In genomic region chr2:119366161-119366648, GRCh38 we compare ENCODE assay signal across 8 cellular contexts. TPM values are rescaled to one million over a fixed set of nuclear protein-coding genes. Genes with fewer than 3 reads are reported as not detected.
DNase-seq lines count a peak whose midpoint lies in the region; ATAC-seq, FAIRE-seq and TF ChIP-seq lines count a peak whose summit lies in the region.

No MANE protein-coding gene starts in this region.

- peaks cover 36% of the 10 kb centered on the region for H3K4me1 Mint-ChIP-seq in activated CD8-positive, alpha-beta T cell treated with anti-CD3 and anti-CD28 coated beads, Interleukin-2, amount 10 ng/mL, durations not matched to agents 7 days and 5 days (ENCODE audit: low read depth)

- H3K9me3 ChIP-seq in A549: no peaks in the 10 kb centered on the region

- no peak for TF ChIP-seq RAD21 in A549 (conservative IDR thresholded peaks at IDR 0.05 in 1 of 2, IDR thresholded peaks at IDR 0.05 in 1 of 2)

- no peak for FAIRE-seq in A549 (lab: Jason Lieb, UNC)

- H3K4me1 ChIP-seq in A549: peaks cover 28% of the 10 kb centered on the region

- no peaks in the 10 kb centered on the region for H3K9me3 Mint-ChIP-seq in activated CD8-positive, alpha-beta T cell treated with anti-CD3 and anti-CD28 coated beads, Interleukin-2, amount 10 ng/mL, durations not matched to agents 7 days and 5 days (ENCODE audit: insufficient read depth)

- peak overlapping the region; percentile 98 for H3K27ac Mint-ChIP-seq in activated CD8-positive, alpha-beta T cell treated with anti-CD3 and anti-CD28 coated beads, Interleukin-2, amount 10 ng/mL, durations not matched to agents 7 days and 5 days

- DNase-seq in A549 (ENCODE audit: low read depth in 1 of 2, low spot score in 1 of 2) (peak in 1 of 2 experiments; percentile 20), left cardiac atrium (no peak), putamen (ENCODE audit: low spot score) (peak; percentile 46), HuH-7.5 (ENCODE audit: low spot score) (no peak)
- no peak for DNase-seq in activated CD8-positive, alpha-beta T cell treated with anti-CD3 and anti-CD28 coated beads, Interleukin-2, amount 10 ng/mL, durations not matched to agents 7 days and 5 days

- POLR2A ChIA-PET in A549 (lab: Yijun Ruan, JAX): interaction anchor here (0.5 to 1.6 kb wide), 4 partner anchors 9 to 25 kb away, joined by 4 to 6 read pairs (median 4); no protein-coding TSS in a partner anchor
- POLR2A ChIA-PET in activated CD8-positive, alpha-beta T cell treated with anti-CD3 and anti-CD28 coated beads, Interleukin-2, amount 10 ng/mL, durations not matched to agents 7 days and 5 days (lab: Charles Lee): interaction anchor here (0.8 to 3.1 kb wide), 7 partner anchors 8 to 66 kb away, joined by 3 to 22 read pairs (median 9); no protein-coding TSS in a partner anchor

- peak overlapping the region; percentile 99 for H3K4me2 ChIP-seq in A549

- CTCF ChIA-PET in A549 (lab: Yijun Ruan, JAX): no interaction called here
- CTCF ChIA-PET in activated CD8-positive, alpha-beta T cell treated with anti-CD3 and anti-CD28 coated beads, Interleukin-2, amount 10 ng/mL, durations not matched to agents 7 days and 5 days (lab: Charles Lee): interaction anchor here (1.4 kb wide), 1 partner anchor 12 kb away, joined by 4 read pairs; no protein-coding TSS in a partner anchor

- H3K27ac ChIP-seq in A549: peak overlapping the region; percentile 90 to 95

- ATAC-seq in A549 (peak; percentile 6 to 33; a peak in 5 of 6 replicates), GM18498 (IDR thresholded peaks at IDR 0.05; ENCODE audit: unreplicated experiment) (peak; percentile 9), HG03354 (IDR thresholded peaks at IDR 0.05; ENCODE audit: poor library complexity, severe bottlenecking, unreplicated experiment) (peak; percentile 5), left cardiac atrium (peak; percentile 1 to 2), HG02588 (IDR thresholded peaks at IDR 0.05; ENCODE audit: unreplicated experiment) (no peak)
- ATAC-seq in activated CD8-positive, alpha-beta T cell treated with anti-CD3 and anti-CD28 coated beads, Interleukin-2, amount 10 ng/mL, durations not matched to agents 7 days and 5 days: peak; percentile 12

- H3K27me3 Mint-ChIP-seq in activated CD8-positive, alpha-beta T cell treated with anti-CD3 and anti-CD28 coated beads, Interleukin-2, amount 10 ng/mL, durations not matched to agents 7 days and 5 days (ENCODE audit: low read depth): no peaks in the 10 kb centered on the region

- intact Hi-C loops in left cardiac atrium (cut with DNase I): no loop called here

- no peak for TF ChIP-seq CTCF in A549 (IDR thresholded peaks at IDR 0.05)

- H3K4me3 Mint-ChIP-seq in activated CD8-positive, alpha-beta T cell treated with anti-CD3 and anti-CD28 coated beads, Interleukin-2, amount 10 ng/mL, durations not matched to agents 7 days and 5 days: peak overlapping the region; percentile 99

- H3K36me3 Mint-ChIP-seq in activated CD8-positive, alpha-beta T cell treated with anti-CD3 and anti-CD28 coated beads, Interleukin-2, amount 10 ng/mL, durations not matched to agents 7 days and 5 days (ENCODE audit: low read depth): peaks cover 35% of the 10 kb centered on the region

- WGBS in A549 (ENCODE audit: missing lambda C conversion rate): 5% methylated on average over 10 of the region's 17 CpGs

- no peak for TF ChIP-seq POLR2A in A549 (IDR thresholded peaks at IDR 0.05; ENCODE audit: low read length)

- TF ChIP-seq EP300 in A549 (IDR thresholded peaks at IDR 0.05): no peak

- H3K4me3 ChIP-seq in A549: peak overlapping the region; percentile 71

TF ChIP-seq in A549, 52 proteins besides CTCF, POLR2A, EP300 and RAD21:
- TF ChIP-seq SREBF2 (IDR thresholded peaks at IDR 0.05): no peak
- TF ChIP-seq CBX8 (IDR thresholded peaks at IDR 0.05): no peak
- no peak for TF ChIP-seq ZSCAN20 (CRISPR knock-in tag; IDR thresholded peaks at IDR 0.05)
- no peak for TF ChIP-seq CBX2 (IDR thresholded peaks at IDR 0.05; ENCODE audit: borderline replicate concordance, low read depth)
- no peak for TF ChIP-seq JUN (IDR thresholded peaks at IDR 0.05)
- no peak for TF ChIP-seq HOXA7 (CRISPR knock-in tag; IDR thresholded peaks at IDR 0.05)
- TF ChIP-seq KDM5A (IDR thresholded peaks at IDR 0.05): no peak
- TF ChIP-seq HOXB13 (CRISPR knock-in tag; IDR thresholded peaks at IDR 0.05; ENCODE audit: low read depth): no peak
- TF ChIP-seq E2F6 (IDR thresholded peaks at IDR 0.05; ENCODE audit: borderline replicate concordance, low read depth): 0 out of 2 replicates have a peak, but pooled peaks have one; percentile 13
- TF ChIP-seq NR3C1 (IDR thresholded peaks at IDR 0.05): no peak
- no peak for TF ChIP-seq BHLHE40 (IDR thresholded peaks at IDR 0.05; ENCODE audit: low read depth, low read length)
- no peak for TF ChIP-seq GATA3 (IDR thresholded peaks at IDR 0.05; ENCODE audit: borderline replicate concordance)
- TF ChIP-seq PHF8 (IDR thresholded peaks at IDR 0.05; ENCODE audit: borderline replicate concordance, low read depth): peak; percentile 93
- TF ChIP-seq ZFP36 (IDR thresholded peaks at IDR 0.05; ENCODE audit: borderline replicate concordance, partially characterized antibody): no peak
- peak; percentile 20 for TF ChIP-seq MAFK (IDR thresholded peaks at IDR 0.05; ENCODE audit: partially characterized antibody)
- TF ChIP-seq RCOR1 (IDR thresholded peaks at IDR 0.05; ENCODE audit: low read depth, low read length): no peak
- TF ChIP-seq BCL3 (IDR thresholded peaks at IDR 0.05): no peak

RNA-seq across cellular contexts. Expression of gene C2orf76, which starts 0.4 kb away (rescaled TPM):
- polyA plus RNA-seq in A549 (2011; rRNA removed): 34.3 and 38.8 TPM in 2 replicates
- 6.7 and 7.4 TPM in 2 replicates for polyA plus RNA-seq in A549 (2012; cell fraction: cytosol; rRNA removed)
- polyA plus RNA-seq in A549 (2012; cell fraction: nucleus; rRNA removed): 1.3 and 2.4 TPM in 2 replicates
- polyA plus RNA-seq in A549 (2017; fragmentation: RNase III; extraction: RNeasy Plus Mini Kit Qiagen cat#74134 plus additional on column Dnase treatment): 14.2 to 17.7 TPM (median 16.6 TPM) in 3 replicates
- 3.0 and 4.7 TPM in 2 replicates for polyA minus RNA-seq in A549 (2011; rRNA and poly(A)+ RNA removed)
- total RNA-seq in activated CD8-positive, alpha-beta T cell treated with anti-CD3 and anti-CD28 coated beads, Interleukin-2, amount 10 ng/mL, durations not matched to agents 7 days and 5 days: 1 to 10 TPM; 5.8 to 6.6 TPM
- total RNA-seq in left cardiac atrium: 10 to 100 TPM in 1 of 2 donors, 1 to 10 TPM in 1; 9.9 to 11.5 TPM

RNA-seq across cellular contexts. Expression of gene DBI, which starts 0.6 kb away (rescaled TPM):
- polyA plus RNA-seq in A549 (2011; rRNA removed): 260 and 339 TPM in 2 replicates
- 295 and 328 TPM in 2 replicates for polyA plus RNA-seq in A549 (2012; cell fraction: cytosol; rRNA removed)
- polyA plus RNA-seq in A549 (2012; cell fraction: nucleus; rRNA removed): 73.1 and 87.0 TPM in 2 replicates
- polyA plus RNA-seq in A549 (2017; fragmentation: RNase III; extraction: RNeasy Plus Mini Kit Qiagen cat#74134 plus additional on column Dnase treatment): 641 to 829 TPM (median 823 TPM) in 3 replicates
- polyA minus RNA-seq in A549 (2011; rRNA and poly(A)+ RNA removed): 77.3 and 84.1 TPM in 2 replicates
- 100 to 1,000 TPM; 192 TPM for total RNA-seq in activated CD8-positive, alpha-beta T cell treated with anti-CD3 and anti-CD28 coated beads, Interleukin-2, amount 10 ng/mL, durations not matched to agents 7 days and 5 days
- total RNA-seq in left cardiac atrium: 100 to 1,000 TPM; 172 to 227 TPM
